In genomic region chr9:110994771-110995241, GRCh38 we compare ENCODE assay signal across 15 cellular contexts. TPM values are rescaled to one million over a fixed set of nuclear protein-coding genes. Genes with fewer than 3 reads are reported as not detected.
DNase-seq lines count a peak whose midpoint lies in the region; ATAC-seq and TF ChIP-seq lines count a peak whose summit lies in the region.
"Had no signal": no experiment of that assay in that cellular context is flagged by ENCODE, and none has a peak within 500 bp of the region (broad histone marks: within the 10 kb centered on the region; RNA-seq: fewer than 3 reads in every experiment).

No MANE protein-coding gene starts in this region.

- BruUV-seq in Caco-2 (replicated peaks; lab: Mats Ljungman, UMichigan): no TSS peak

- H3K36me3 Mint-ChIP-seq in Caco-2 (ENCODE audit: insufficient read depth, unreplicated experiment) (no peaks in the 10 kb centered on the region), osteocyte (ENCODE audit: unreplicated experiment) (peaks cover 23% of the 10 kb centered on the region)
- no peaks in the 10 kb centered on the region for H3K36me3 Mint-ChIP-seq in activated T-cell treated with anti-CD3 and anti-CD28 coated beads, Interleukin-2, amount 50 U/mL, for 24 hours (ENCODE audit: low read depth)
- H3K36me3 Mint-ChIP-seq: CD8-positive, alpha-beta memory T cell had no signal

- H3K36me3 ChIP-seq in Caco-2 (ENCODE audit: control insufficient read depth, insufficient read depth, low read length): no peaks in the 10 kb centered on the region
- H3K36me3 ChIP-seq in MG63: peaks cover 85% of the 10 kb centered on the region
- H3K36me3 ChIP-seq: esophagus muscularis mucosa had no signal

- peaks cover 7% of the 10 kb centered on the region for H3K4me1 Mint-ChIP-seq in Caco-2 (ENCODE audit: low read depth, unreplicated experiment)
- H3K4me1 Mint-ChIP-seq in osteocyte (ENCODE audit: unreplicated experiment): peaks cover 89% of the 10 kb centered on the region
- H3K4me1 Mint-ChIP-seq in activated T-cell treated with anti-CD3 and anti-CD28 coated beads, Interleukin-2, amount 50 U/mL, for 24 hours (ENCODE audit: low read depth): no peaks in the 10 kb centered on the region
- H3K4me1 Mint-ChIP-seq: CD8-positive, alpha-beta memory T cell had no signal

- no peak for ATAC-seq in HG03460 (IDR thresholded peaks at IDR 0.05; ENCODE audit: unreplicated experiment)

- H3K4me3 ChIP-seq in Caco-2 (ENCODE audit: low read depth, low read length): no peak overlapping the region
- no peak overlapping the region for H3K4me3 ChIP-seq in MG63
- H3K4me3 ChIP-seq: esophagus muscularis mucosa, lung, skin epidermis had no signal

- no peaks in the 10 kb centered on the region for H3K27me3 ChIP-seq in Caco-2 (replicated peaks; ENCODE audit: control insufficient read depth, insufficient read depth, low read length)
- no peaks in the 10 kb centered on the region for H3K27me3 ChIP-seq in MG63
- H3K27me3 ChIP-seq: esophagus muscularis mucosa had no signal

- peaks cover 7% of the 10 kb centered on the region for H3K9me3 ChIP-seq in Caco-2
- peaks cover 6% of the 10 kb centered on the region; the same call in 1 of the 2 replicates for H3K9me3 ChIP-seq in MG63
- H3K9me3 ChIP-seq: esophagus muscularis mucosa had no signal

- CTCF ChIA-PET in Caco-2 (lab: Charles Lee): no interaction called here

- H3K9me3 Mint-ChIP-seq in Caco-2 (ENCODE audit: unreplicated experiment) (no peaks in the 10 kb centered on the region), osteocyte (ENCODE audit: unreplicated experiment) (peaks cover 5% of the 10 kb centered on the region)
- peaks cover 2% of the 10 kb centered on the region for H3K9me3 Mint-ChIP-seq in activated T-cell treated with anti-CD3 and anti-CD28 coated beads, Interleukin-2, amount 50 U/mL, for 24 hours

- H3K4me3 Mint-ChIP-seq in Caco-2 (ENCODE audit: unreplicated experiment) (no peak overlapping the region), osteocyte (ENCODE audit: unreplicated experiment) (peak overlapping the region; percentile 40)
- H3K4me3 Mint-ChIP-seq in activated T-cell treated with anti-CD3 and anti-CD28 coated beads, Interleukin-2, amount 50 U/mL, for 24 hours: no peak overlapping the region
- H3K4me3 Mint-ChIP-seq: CD8-positive, alpha-beta memory T cell had no signal

- intact Hi-C loops in Caco-2 (cut with micrococcal nuclease; ENCODE audit: unreplicated experiment): loop anchor here (5.0 kb wide), 1 partner anchor 302 kb away; no protein-coding TSS in a partner anchor

- H3K4me1 ChIP-seq in Caco-2: peaks cover 20% of the 10 kb centered on the region

- no peak for TF ChIP-seq CTCF in Caco-2 (IDR thresholded peaks at IDR 0.05; ENCODE audit: insufficient read depth in 1 of 2, low read depth in 1 of 2, low read length in 1 of 2, severe bottlenecking in 1 of 2, unreplicated experiment in 1 of 2)
- TF ChIP-seq CTCF in osteocyte (IDR thresholded peaks at IDR 0.05): no peak

- peak overlapping the region; percentile 38 for H3K27ac ChIP-seq in caudate nucleus (ENCODE audit: low read depth, low read length)

- H3K27ac Mint-ChIP-seq in Caco-2 (ENCODE audit: unreplicated experiment) (peak overlapping the region; percentile 11), osteocyte (ENCODE audit: unreplicated experiment) (peak overlapping the region; percentile 94)
- no peak overlapping the region for H3K27ac Mint-ChIP-seq in activated T-cell treated with anti-CD3 and anti-CD28 coated beads, Interleukin-2, amount 50 U/mL, for 24 hours
- H3K27ac Mint-ChIP-seq: CD8-positive, alpha-beta memory T cell had no signal

- no peaks in the 10 kb centered on the region for H3K27me3 Mint-ChIP-seq in Caco-2 (ENCODE audit: insufficient read depth, unreplicated experiment)
- no peaks in the 10 kb centered on the region for H3K27me3 Mint-ChIP-seq in osteocyte (ENCODE audit: unreplicated experiment)
- no peaks in the 10 kb centered on the region for H3K27me3 Mint-ChIP-seq in activated T-cell treated with anti-CD3 and anti-CD28 coated beads, Interleukin-2, amount 50 U/mL, for 24 hours
- H3K27me3 Mint-ChIP-seq: CD8-positive, alpha-beta memory T cell had no signal

- POLR2A ChIA-PET in Caco-2 (lab: Charles Lee): interaction anchor here (0.5 kb wide), 1 partner anchor 869 kb away, joined by 3 read pairs; no protein-coding TSS in a partner anchor

- no peak for DNase-seq in Caco-2
- DNase-seq in Kasumi-1 (lab: John Stamatoyannopoulos, UW): peak; percentile 96
- peak in 1 of 61 donors; percentile 6 for DNase-seq in caudate nucleus (lab: John Stamatoyannopoulos, UW)
- DNase-seq in osteocyte (ENCODE audit: extremely low spot score, unreplicated experiment): no peak
- no peak for DNase-seq in activated T-cell treated with anti-CD3 and anti-CD28 coated beads, Interleukin-2, amount 50 U/mL, for 24 hours
- DNase-seq in MG63: no peak
- no peak for DNase-seq in NCI-H526 (lab: John Stamatoyannopoulos, UW)
- DNase-seq: amygdala; CD8-positive, alpha-beta memory T cell; NCI-H446 treated with DMSO at 0.1 percent for 48 hours had no signal

RNA-seq across cellular contexts. Expression of gene LPAR1, which starts 43.5 kb away (rescaled TPM):
- total RNA-seq in Caco-2 (2022) (19.8 and 20.3 TPM in 2 replicates), osteocyte (119 and 120 TPM in 2 replicates)
- 168 and 199 TPM in 2 replicates for total RNA-seq in MG63 (2014; rRNA removed; shearing (Covaris generic); ENCODE audit: low replicate concordance)
- total RNA-seq: activated CD8-positive, alpha-beta memory T cell treated with anti-CD3 and anti-CD28 coated beads for 36 hours; CD8-positive, alpha-beta memory T cell had no signal

Comparison
In these comparisons a context has a peak if more than half of its experiments do, and no peak if none do; other contexts are left out.
1. DNase-seq: peak in Kasumi-1 (2 of 2); none in Caco-2 (0 of 2), osteocyte (single experiment), activated T-cell treated with anti-CD3 and anti-CD28 coated beads, Interleukin-2, amount 50 U/mL, for 24 hours (single experiment), MG63 (single experiment) and NCI-H526 (0 of 2).